ENCODE assay signal across 16 cellular contexts in genomic region chr2:191869781-191870180, GRCh38. TPM values are rescaled to one million over a fixed set of nuclear protein-coding genes. Genes with fewer than 3 reads are reported as not detected.
DNase-seq lines count a peak whose midpoint lies in the region; ATAC-seq, FAIRE-seq and TF ChIP-seq lines count a peak whose summit lies in the region.
"Had no signal": no experiment of that assay in that cellular context is flagged by ENCODE, and none has a peak within 500 bp of the region (broad histone marks: within the 10 kb centered on the region; RNA-seq: fewer than 3 reads in every experiment).

No MANE protein-coding gene starts in this region.

- H3K27me3 Mint-ChIP-seq in GM23338 (ENCODE audit: insufficient read depth, low read depth, poor library complexity) = no peaks in the 10 kb centered on the region
- H3K27me3 Mint-ChIP-seq: type B pancreatic cell had no signal

- H3K4me3 ChIP-seq in GM23338 = no peak overlapping the region
- H3K4me3 ChIP-seq in fibroblast of the aortic adventitia (ENCODE audit: low read depth, low read length) = no peak overlapping the region
- H3K4me3 ChIP-seq in breast epithelium = no peak overlapping the region
- H3K4me3 ChIP-seq: GM23248 had no signal

- H3K4me3 Mint-ChIP-seq in GM23338 = no peak overlapping the region
- H3K4me3 Mint-ChIP-seq: activated naive CD4-positive, alpha-beta T cell treated with anti-CD3 and anti-CD28 coated beads, Interleukin-2, amount 10 ng/mL, durations not matched to agents 7 days and 5 days; B cell; stimulated activated effector memory CD8-positive, alpha-beta T cell treated with anti-CD3 and anti-CD28 coated beads, Interleukin-12 subunit alpha, Interleukin-12 subunit beta, amount 100 ng/mL, for 72 hours; type B pancreatic cell had no signal

- in situ Hi-C loops in ACHN (cut with HindIII; ENCODE audit: low pct_ligation_motif_present, low pct_unique_long_range_greater_than_20kb, low sequenced_read_pairs) = no loop called here

- peak; percentile 17 for FAIRE-seq in RCC 7860 (lab: Jason Lieb, UNC)

- H3K9me3 Mint-ChIP-seq in GM23338 = no peaks in the 10 kb centered on the region
- H3K9me3 Mint-ChIP-seq: activated naive CD4-positive, alpha-beta T cell treated with anti-CD3 and anti-CD28 coated beads, Interleukin-2, amount 10 ng/mL, durations not matched to agents 7 days and 5 days; stimulated activated effector memory CD8-positive, alpha-beta T cell treated with anti-CD3 and anti-CD28 coated beads, Interleukin-12 subunit alpha, Interleukin-12 subunit beta, amount 100 ng/mL, for 72 hours; type B pancreatic cell had no signal

- no peaks in the 10 kb centered on the region for H3K79me2 ChIP-seq in GM23338 (replicated peaks; ENCODE audit: insufficient read depth)

- intact Hi-C loops in breast epithelium (cut with DNase I; ENCODE audit: low total_unique reads) = no loop called here

- H3K27me3 ChIP-seq in GM23338 (ENCODE audit: insufficient read depth) = no peaks in the 10 kb centered on the region
- no peaks in the 10 kb centered on the region for H3K27me3 ChIP-seq in breast epithelium

- H3K4me1 ChIP-seq in GM23338 (ENCODE audit: insufficient read depth) = no peaks in the 10 kb centered on the region
- peaks cover 0 to 13% of the 10 kb centered on the region in 2 donors for H3K4me1 ChIP-seq in breast epithelium

- no peak; a peak in 1 of 4 replicates for TF ChIP-seq CTCF in GM23338 (conservative IDR thresholded peaks at IDR 0.05; ENCODE audit: low read depth in 2 of 2)
- TF ChIP-seq CTCF in fibroblast of the aortic adventitia (IDR thresholded peaks at IDR 0.05; ENCODE audit: insufficient read depth, low read length) = no peak
- TF ChIP-seq CTCF in breast epithelium (IDR thresholded peaks at IDR 0.05) = no peak

- DNase-seq in ACHN = peak; percentile 44
- DNase-seq in GM23338 (ENCODE audit: low spot score) = no peak
- DNase-seq in RCC 7860 (ENCODE audit: low spot score) = peak; percentile 34
- DNase-seq in fibroblast of the aortic adventitia (ENCODE audit: low read depth) = peak; percentile 47
- DNase-seq in NOMO-1 (lab: John Stamatoyannopoulos, UW; ENCODE audit: unreplicated experiment in 2 of 2) = no peak
- DNase-seq in EL = no peak
- DNase-seq in breast epithelium (ENCODE audit: low spot score in 2 of 2) = no peak
- DNase-seq: activated naive CD4-positive, alpha-beta T cell treated with anti-CD3 and anti-CD28 coated beads, Interleukin-2, amount 10 ng/mL, durations not matched to agents 7 days and 5 days; activated T-cell treated with anti-CD3 and anti-CD28 coated beads for 4 hours; effector CD8-positive, alpha-beta T cell had no signal

- H3K4me2 ChIP-seq in GM23338 = no peak overlapping the region

- no peak for ATAC-seq in GM23338
- ATAC-seq in GM19328 (IDR thresholded peaks at IDR 0.05; ENCODE audit: unreplicated experiment) = no peak
- ATAC-seq: stimulated activated effector memory CD8-positive, alpha-beta T cell treated with anti-CD3 and anti-CD28 coated beads, Interleukin-12 subunit alpha, Interleukin-12 subunit beta, amount 100 ng/mL, for 72 hours had no signal

- no peaks in the 10 kb centered on the region for H3K9me2 ChIP-seq in GM23338 (ENCODE audit: insufficient read depth)

- H3F3A ChIP-seq in GM23338 (replicated peaks; ENCODE audit: low read depth) = no peaks in the 10 kb centered on the region

- no peak for TF ChIP-seq POLR2A in breast epithelium (IDR thresholded peaks at IDR 0.05)

- peaks cover 25% of the 10 kb centered on the region for H3K4me1 Mint-ChIP-seq in GM23338
- H3K4me1 Mint-ChIP-seq: activated naive CD4-positive, alpha-beta T cell treated with anti-CD3 and anti-CD28 coated beads, Interleukin-2, amount 10 ng/mL, durations not matched to agents 7 days and 5 days; B cell; stimulated activated effector memory CD8-positive, alpha-beta T cell treated with anti-CD3 and anti-CD28 coated beads, Interleukin-12 subunit alpha, Interleukin-12 subunit beta, amount 100 ng/mL, for 72 hours had no signal

- 0 out of 2 replicates have a peak overlapping the region, but pooled peaks have one; percentile 18 for H3K27ac Mint-ChIP-seq in GM23338
- H3K27ac Mint-ChIP-seq: activated naive CD4-positive, alpha-beta T cell treated with anti-CD3 and anti-CD28 coated beads, Interleukin-2, amount 10 ng/mL, durations not matched to agents 7 days and 5 days; B cell; stimulated activated effector memory CD8-positive, alpha-beta T cell treated with anti-CD3 and anti-CD28 coated beads, Interleukin-12 subunit alpha, Interleukin-12 subunit beta, amount 100 ng/mL, for 72 hours had no signal

- H3K9me3 ChIP-seq in breast epithelium = no peaks in the 10 kb centered on the region

- H3K27ac ChIP-seq in GM23338 (ENCODE audit: low read depth) (no peak overlapping the region), breast epithelium (no peak overlapping the region)
- H3K27ac ChIP-seq: GM23248 had no signal

- no peak overlapping the region for H2AFZ ChIP-seq in GM23338

- H3K36me3 ChIP-seq in GM23338 (ENCODE audit: insufficient read depth) (no peaks in the 10 kb centered on the region), breast epithelium (no peaks in the 10 kb centered on the region)

- H3K36me3 Mint-ChIP-seq in GM23338 (ENCODE audit: low read depth) = no peaks in the 10 kb centered on the region
- H3K36me3 Mint-ChIP-seq: activated naive CD4-positive, alpha-beta T cell treated with anti-CD3 and anti-CD28 coated beads, Interleukin-2, amount 10 ng/mL, durations not matched to agents 7 days and 5 days; stimulated activated effector memory CD8-positive, alpha-beta T cell treated with anti-CD3 and anti-CD28 coated beads, Interleukin-12 subunit alpha, Interleukin-12 subunit beta, amount 100 ng/mL, for 72 hours; type B pancreatic cell had no signal

- no peaks in the 10 kb centered on the region for H4K20me1 ChIP-seq in GM23338 (replicated peaks; ENCODE audit: insufficient read depth)

TF ChIP-seq in GM23338, 12 proteins besides CTCF, POLR2A, EP300 and RAD21 (continues in another document):
- TF ChIP-seq, protein P1, sequence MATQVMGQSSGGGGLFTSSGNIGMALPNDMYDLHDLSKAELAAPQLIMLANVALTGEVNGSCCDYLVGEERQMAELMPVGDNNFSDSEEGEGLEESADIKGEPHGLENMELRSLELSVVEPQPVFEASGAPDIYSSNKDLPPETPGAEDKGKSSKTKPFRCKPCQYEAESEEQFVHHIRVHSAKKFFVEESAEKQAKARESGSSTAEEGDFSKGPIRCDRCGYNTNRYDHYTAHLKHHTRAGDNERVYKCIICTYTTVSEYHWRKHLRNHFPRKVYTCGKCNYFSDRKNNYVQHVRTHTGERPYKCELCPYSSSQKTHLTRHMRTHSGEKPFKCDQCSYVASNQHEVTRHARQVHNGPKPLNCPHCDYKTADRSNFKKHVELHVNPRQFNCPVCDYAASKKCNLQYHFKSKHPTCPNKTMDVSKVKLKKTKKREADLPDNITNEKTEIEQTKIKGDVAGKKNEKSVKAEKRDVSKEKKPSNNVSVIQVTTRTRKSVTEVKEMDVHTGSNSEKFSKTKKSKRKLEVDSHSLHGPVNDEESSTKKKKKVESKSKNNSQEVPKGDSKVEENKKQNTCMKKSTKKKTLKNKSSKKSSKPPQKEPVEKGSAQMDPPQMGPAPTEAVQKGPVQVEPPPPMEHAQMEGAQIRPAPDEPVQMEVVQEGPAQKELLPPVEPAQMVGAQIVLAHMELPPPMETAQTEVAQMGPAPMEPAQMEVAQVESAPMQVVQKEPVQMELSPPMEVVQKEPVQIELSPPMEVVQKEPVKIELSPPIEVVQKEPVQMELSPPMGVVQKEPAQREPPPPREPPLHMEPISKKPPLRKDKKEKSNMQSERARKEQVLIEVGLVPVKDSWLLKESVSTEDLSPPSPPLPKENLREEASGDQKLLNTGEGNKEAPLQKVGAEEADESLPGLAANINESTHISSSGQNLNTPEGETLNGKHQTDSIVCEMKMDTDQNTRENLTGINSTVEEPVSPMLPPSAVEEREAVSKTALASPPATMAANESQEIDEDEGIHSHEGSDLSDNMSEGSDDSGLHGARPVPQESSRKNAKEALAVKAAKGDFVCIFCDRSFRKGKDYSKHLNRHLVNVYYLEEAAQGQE (IDR thresholded peaks at IDR 0.05; ENCODE audit: unreplicated experiment) = no peak
- TF ChIP-seq EZH2 (IDR thresholded peaks at IDR 0.05; ENCODE audit: low read depth, unreplicated experiment) (no peak), NANOG (IDR thresholded peaks at IDR 0.05; ENCODE audit: borderline replicate concordance) (no peak), ETS1 (IDR thresholded peaks at IDR 0.05) (no peak), POLR2AphosphoS5 (IDR thresholded peaks at IDR 0.05; ENCODE audit: low read depth) (no peak), CREB1 (CRISPR knock-in tag; IDR thresholded peaks at IDR 0.05; ENCODE audit: low read depth) (no peak), ZNF331 (CRISPR knock-in tag; IDR thresholded peaks at IDR 0.05; ENCODE audit: low read depth) (no peak)

RNA-seq across cellular contexts. Expression of gene CAVIN2, which starts 22.9 kb away (rescaled TPM):
- total RNA-seq in GM23338 (2014; rRNA removed; shearing (Covaris generic)) = 0.07 TPM in 1 of 2 replicates, not detected in the other
- polyA plus RNA-seq in GM23338 (2016; fragmentation: Nextera tagmentation; extraction: Ambion mirVana) = 0.15 TPM in 1 of 2 replicates, not detected in the other
- total RNA-seq in fibroblast of the aortic adventitia (ENCODE audit: low replicate concordance) = 24.1 and 29.8 TPM in 2 replicates
- 10 to 100 TPM; 30.7 to 71.4 (median 31.3) TPM for total RNA-seq in breast epithelium
- total RNA-seq: B cell, HT1080 had no signal

Comparison
In these comparisons a context has a peak if more than half of its experiments do, and no peak if none do; other contexts are left out.
1. DNase-seq: peak in ACHN (single experiment), RCC 7860 (single experiment) and fibroblast of the aortic adventitia (single experiment); none in GM23338 (single experiment), NOMO-1 (0 of 2), EL (single experiment) and breast epithelium (0 of 2).
2. RNA of gene CAVIN2, which starts 22.9 kb away (total RNA-seq): 30.7 to 71.4 TPM in breast epithelium and 24.1 to 29.8 TPM in fibroblast of the aortic adventitia; 0.07 TPM in GM23338; every median in the first group is over 10 times any median in the second.